In the genomic region with DNA sequence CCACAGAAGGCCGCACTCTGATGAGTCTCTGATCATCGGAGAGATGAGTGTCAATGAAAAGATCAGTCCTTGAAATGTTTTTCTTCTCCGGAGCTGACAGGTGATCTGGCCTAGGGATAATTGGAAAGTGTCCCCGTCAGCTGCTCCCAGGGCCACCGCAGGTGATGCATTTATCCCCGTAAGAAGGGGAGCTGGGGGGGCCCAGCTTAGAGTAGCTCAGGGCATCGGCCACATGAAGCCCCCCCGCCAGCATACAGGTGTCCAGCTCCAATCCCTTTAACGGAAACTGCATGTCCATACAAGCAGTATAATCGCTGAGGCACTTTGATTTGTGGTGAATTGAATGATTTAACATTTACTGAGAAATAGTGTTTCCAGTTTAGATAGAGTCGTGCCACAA, we compare ENCODE assay signal across 34 cellular contexts. TPM values are rescaled to one million over a fixed set of nuclear protein-coding genes. Genes with fewer than 3 reads are reported as not detected.
DNase-seq lines count a peak whose midpoint lies in the region; ATAC-seq, FAIRE-seq and TF ChIP-seq lines count a peak whose summit lies in the region.
"Had no signal": no experiment of that assay in that cellular context is flagged by ENCODE, and none has a peak within 500 bp of the region (broad histone marks: within the 10 kb centered on the region; RNA-seq: fewer than 3 reads in every experiment).

No MANE protein-coding gene starts in this region.

- H3K4me3 Mint-ChIP-seq in glutamatergic neuron (ENCODE audit: unreplicated experiment) = no peak overlapping the region
- H3K4me3 Mint-ChIP-seq: activated CD8-positive, alpha-beta T cell treated with anti-CD3 and anti-CD28 coated beads for 36 hours; activated naive CD4-positive, alpha-beta T cell treated with anti-CD3 and anti-CD28 coated beads for 36 hours; CD4-positive, alpha-beta memory T cell had no signal

- peaks cover 29% of the 10 kb centered on the region for H3K9me3 Mint-ChIP-seq in glutamatergic neuron (ENCODE audit: unreplicated experiment)
- H3K9me3 Mint-ChIP-seq: activated CD8-positive, alpha-beta T cell treated with anti-CD3 and anti-CD28 coated beads for 36 hours; activated naive CD4-positive, alpha-beta T cell treated with anti-CD3 and anti-CD28 coated beads for 36 hours; CD4-positive, alpha-beta memory T cell had no signal

- H3K36me3 ChIP-seq in hepatocyte (replicated peaks; ENCODE audit: insufficient read depth, low read depth) (no peaks in the 10 kb centered on the region), testis (ENCODE audit: low read depth, missing control alignments) (no peaks in the 10 kb centered on the region)

- H3K27ac ChIP-seq in hepatocyte = no peak overlapping the region
- H3K27ac ChIP-seq in testis = no peak overlapping the region
- H3K27ac ChIP-seq: body of pancreas, stomach, tibial artery had no signal

- no peak for ATAC-seq in left ventricle myocardium superior
- ATAC-seq: activated CD8-positive, alpha-beta T cell treated with anti-CD3 and anti-CD28 coated beads for 36 hours; body of pancreas; K562; PC-3; right cardiac atrium had no signal

- H3K27ac Mint-ChIP-seq in glutamatergic neuron (ENCODE audit: unreplicated experiment) = no peak overlapping the region
- H3K27ac Mint-ChIP-seq: activated CD8-positive, alpha-beta T cell treated with anti-CD3 and anti-CD28 coated beads for 36 hours; activated naive CD4-positive, alpha-beta T cell treated with anti-CD3 and anti-CD28 coated beads for 36 hours; CD4-positive, alpha-beta memory T cell had no signal

- no peaks in the 10 kb centered on the region for H3K9me2 ChIP-seq in hepatocyte (replicated peaks; ENCODE audit: insufficient read depth)

- 92% methylated on average over 11 of the region's 11 CpGs for WGBS in hepatocyte (ENCODE audit: low lambda C conversion rate, missing lambda C conversion rate)
- 92 to 95% methylated on average over 11 of the region's 11 CpGs for WGBS in testis, 2 donors

- H3K4me3 ChIP-seq in hepatocyte (no peak overlapping the region), testis (no peak overlapping the region)
- H3K4me3 ChIP-seq: body of pancreas, K562, stomach, tibial artery had no signal

- peaks cover 12% of the 10 kb centered on the region for H3K79me2 ChIP-seq in hepatocyte

- intact Hi-C loops in left ventricle myocardium superior (cut with micrococcal nuclease) = no loop called here
- intact Hi-C loops in cardiac septum (cut with DNase I) = no loop called here
- intact Hi-C loops in testis (cut with DNase I; ENCODE audit: low total_unique reads) = no loop called here

- H3K4me1 Mint-ChIP-seq in glutamatergic neuron (ENCODE audit: low read depth, unreplicated experiment) = peaks cover 47% of the 10 kb centered on the region

- peaks cover 24% of the 10 kb centered on the region for H3K36me3 Mint-ChIP-seq in glutamatergic neuron (ENCODE audit: unreplicated experiment)

- no peak overlapping the region for H3K4me2 ChIP-seq in hepatocyte

- DNase-seq in left ventricle myocardium superior (peak; percentile 12), cardiac septum (ENCODE audit: low spot score) (no peak), NCI-H345 treated with DMSO at 0.1 percent for 48 hours (lab: John Stamatoyannopoulos, UW; ENCODE audit: unreplicated experiment) (peak; percentile 84), glutamatergic neuron (peak; percentile 7), urothelium cell line (ENCODE audit: low spot score) (no peak), cerebellar nuclear complex (lab: John Stamatoyannopoulos, UW) (no peak), hepatocyte (ENCODE audit: low spot score) (no peak), testis (no peak)
- DNase-seq: activated CD4-positive, CD25-positive, alpha-beta regulatory T cell treated with anti-CD3 and anti-CD28 coated beads, Interleukin-2, amount 50 U/mL, for 72 hours; activated CD8-positive, alpha-beta T cell treated with anti-CD3 and anti-CD28 coated beads for 36 hours; activated naive CD4-positive, alpha-beta T cell treated with anti-CD3 and anti-CD28 coated beads for 36 hours; AML-193; body of pancreas; CD4-positive, alpha-beta memory T cell; EL; hypothalamus; mesendoderm; NCI-H2029 treated with DMSO at 0.1 percent for 48 hours; PC-3; stimulated activated CD4-positive, alpha-beta T cell treated with anti-CD3 and anti-CD28 coated beads, Interleukin-4, amount 100 ng/mL, for 1 hour; stomach; T-helper 2 cell; tibial artery had no signal

- TF ChIP-seq CTCF in glutamatergic neuron (IDR thresholded peaks at IDR 0.05; ENCODE audit: partially characterized antibody, unreplicated experiment) (no peak), hepatocyte (IDR thresholded peaks at IDR 0.05; ENCODE audit: poor library complexity) (no peak), testis (IDR thresholded peaks at IDR 0.05) (no peak)

- no peak for TF ChIP-seq POLR2A in testis (IDR thresholded peaks at IDR 0.05)

- H3K4me1 ChIP-seq in hepatocyte (ENCODE audit: insufficient read depth) = no peaks in the 10 kb centered on the region
- H3K4me1 ChIP-seq in testis = no peaks in the 10 kb centered on the region
- H3K4me1 ChIP-seq: body of pancreas, stomach, tibial artery had no signal

- no peaks in the 10 kb centered on the region for H4K20me1 ChIP-seq in hepatocyte (ENCODE audit: insufficient read depth, poor library complexity, severe bottlenecking)

- FAIRE-seq in urothelium cell line (lab: Jason Lieb, UNC) = peak; percentile 35
- FAIRE-seq: endothelial cell of umbilical vein, H54, HTR-8/SVneo, K562 had no signal

- H3K27me3 ChIP-seq in hepatocyte (no peaks in the 10 kb centered on the region), testis (no peaks in the 10 kb centered on the region)
- H3K27me3 ChIP-seq: body of pancreas, stomach, tibial artery had no signal

- peaks cover 17% of the 10 kb centered on the region for H3K27me3 Mint-ChIP-seq in glutamatergic neuron (ENCODE audit: unreplicated experiment)
- H3K27me3 Mint-ChIP-seq: activated CD8-positive, alpha-beta T cell treated with anti-CD3 and anti-CD28 coated beads for 36 hours; CD4-positive, alpha-beta memory T cell had no signal

- no peak overlapping the region for H2AFZ ChIP-seq in hepatocyte

- H3K9me3 ChIP-seq in hepatocyte (ENCODE audit: low read depth) = no peaks in the 10 kb centered on the region
- no peaks in the 10 kb centered on the region for H3K9me3 ChIP-seq in testis
- H3K9me3 ChIP-seq: body of pancreas, stomach, tibial artery had no signal

RNA-seq across cellular contexts. Expression of gene ATP4B, which starts 27.7 kb away (rescaled TPM):
- total RNA-seq in left ventricle myocardium superior = not detected
- total RNA-seq in cardiac septum = not detected
- not detected for total RNA-seq in glutamatergic neuron (ENCODE audit: unreplicated experiment)
- total RNA-seq in hepatocyte = 15.9 and 16.2 TPM in 2 replicates
- 7.0 and 30.8 TPM in 2 replicates for polyA plus RNA-seq in hepatocyte
- total RNA-seq in testis = not detected
- polyA plus RNA-seq in testis (ENCODE audit: insufficient read depth, low read depth, low replicate concordance) = not detected
- total RNA-seq: A673; activated CD8-positive, alpha-beta T cell treated with anti-CD3 and anti-CD28 coated beads for 36 hours; activated naive CD4-positive, alpha-beta T cell treated with anti-CD3 and anti-CD28 coated beads for 36 hours; body of pancreas; CD4-positive, alpha-beta memory T cell; endothelial cell of umbilical vein; fibroblast of lung; K562; M059J; NCI-H460; PC-3; right cardiac atrium; Right ventricle myocardium inferior had no signal
- polyA plus RNA-seq: fibroblast of lung, K562, right cardiac atrium had no signal

RNA-seq across cellular contexts. Expression of gene GRK1, which starts 36.7 kb away (rescaled TPM):
- total RNA-seq in left ventricle myocardium superior (0.42 TPM), cardiac septum (0.48 TPM), glutamatergic neuron (ENCODE audit: unreplicated experiment) (1.2 TPM), hepatocyte (0.16 and 0.17 TPM in 2 replicates), testis (1 to 10 TPM in 1 of 2 donors, under 1 TPM in 1; 0.87 to 2.1 TPM)
- polyA plus RNA-seq in hepatocyte (0.07 TPM in 1 of 2 replicates, not detected in the other), testis (ENCODE audit: insufficient read depth, low read depth, low replicate concordance) (0.55 TPM)
- total RNA-seq: A673; body of pancreas; CD4-positive, alpha-beta memory T cell; endothelial cell of umbilical vein; M059J; NCI-H460; PC-3; stomach had no signal
- polyA plus RNA-seq: adipose tissue; CD4-positive, alpha-beta memory T cell; endothelial cell of umbilical vein; fibroblast of lung; K562; stomach had no signal

RNA-seq across cellular contexts. Expression of gene TFDP1, which starts 45.7 kb away (rescaled TPM):
- 45.1 TPM for total RNA-seq in left ventricle myocardium superior
- total RNA-seq in cardiac septum = 38.8 TPM
- 62.0 TPM for total RNA-seq in glutamatergic neuron (ENCODE audit: unreplicated experiment)
- total RNA-seq in hepatocyte = 38.9 and 54.0 TPM in 2 replicates
- 62.5 and 62.9 TPM in 2 replicates for polyA plus RNA-seq in hepatocyte
- 10 to 100 TPM; 72.4 to 73.1 TPM for total RNA-seq in testis
- 135 TPM for polyA plus RNA-seq in testis (ENCODE audit: insufficient read depth, low read depth, low replicate concordance)

Comparison
In these comparisons a context has a peak if more than half of its experiments do, and no peak if none do; other contexts are left out.
1. DNase-seq: peak in left ventricle myocardium superior (single experiment), NCI-H345 treated with DMSO at 0.1 percent for 48 hours (single experiment) and glutamatergic neuron (single experiment); none in cardiac septum (single experiment), urothelium cell line (single experiment), cerebellar nuclear complex (0 of 2), hepatocyte (single experiment) and testis (single experiment).
2. RNA of gene ATP4B, which starts 27.7 kb away (total RNA-seq): 15.9 to 16.2 TPM in hepatocyte; not detected in testis, not detected in cardiac septum (single experiment), not detected in left ventricle myocardium superior (single experiment) and not detected in glutamatergic neuron (single experiment); every median in the first group is over 10 times any median in the second.